In the genomic region with DNA sequence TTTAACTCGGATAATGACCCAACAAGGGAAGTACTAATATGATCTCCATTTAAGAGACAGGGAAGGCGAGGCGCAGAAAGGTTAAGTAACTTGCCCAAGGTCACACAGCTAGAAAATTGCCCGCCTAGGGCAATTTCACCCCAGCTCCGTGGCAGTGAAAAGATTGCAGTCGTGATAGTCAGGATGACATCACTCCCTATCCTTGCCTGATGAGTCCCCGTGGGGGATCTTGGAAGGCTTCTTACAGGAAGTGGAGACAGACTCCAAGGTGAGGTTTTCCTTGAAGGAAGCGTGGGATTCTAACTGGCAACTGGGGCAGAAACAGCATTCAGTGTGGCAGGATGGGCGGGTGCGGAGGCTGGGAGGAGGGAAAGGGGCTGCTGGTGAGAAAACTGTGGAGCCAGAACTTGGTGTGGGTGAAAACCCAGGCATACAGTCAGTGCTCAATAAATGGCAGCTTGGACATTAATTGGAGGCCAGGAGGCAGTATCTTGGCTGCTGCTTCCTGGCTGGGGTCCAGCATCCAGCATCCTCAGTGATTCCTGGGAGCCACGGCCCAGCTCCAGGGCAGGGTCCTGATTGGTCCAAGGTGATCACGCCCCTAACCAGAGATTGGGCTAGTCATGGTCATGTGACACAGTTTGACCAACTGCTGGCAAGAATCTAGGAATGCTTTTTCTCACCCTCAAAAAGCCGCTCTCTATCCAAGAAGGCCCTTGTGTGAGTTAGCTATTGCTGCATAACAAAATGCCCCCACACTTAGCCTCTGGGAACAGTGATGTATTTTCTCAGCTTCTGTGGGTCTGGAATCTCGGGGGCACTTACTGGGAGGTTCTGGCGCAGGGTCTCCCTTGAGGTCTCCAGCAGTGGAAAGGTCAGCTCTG, we compare ENCODE assay signal across 13 cellular contexts.
DNase-seq lines count a peak whose midpoint lies in the region; ATAC-seq and TF ChIP-seq lines count a peak whose summit lies in the region.
"Had no signal": no experiment of that assay in that cellular context is flagged by ENCODE, and none has a peak within 500 bp of the region (broad histone marks: within the 10 kb centered on the region; RNA-seq: fewer than 3 reads in every experiment).

No MANE protein-coding gene starts in this region.

- H3K27ac Mint-ChIP-seq in naive thymus-derived CD4-positive, alpha-beta T cell, result no peak overlapping the region
- H3K27ac Mint-ChIP-seq: T-helper 1 cell treated with Interleukin-12 subunit alpha and Interleukin-12 subunit beta and Interleukin-4 antibody, amounts not matched to agents 30 μg/mL and 1 μg/mL, for 36 hours had no signal

- peak overlapping the region in 2 of 10 donors; percentile 30 to 72 for H3K4me3 Mint-ChIP-seq in naive thymus-derived CD4-positive, alpha-beta T cell
- H3K4me3 Mint-ChIP-seq: T-helper 1 cell treated with Interleukin-12 subunit alpha and Interleukin-12 subunit beta and Interleukin-4 antibody, amounts not matched to agents 30 μg/mL and 1 μg/mL, for 36 hours had no signal

- DNase-seq in NAMALWA (ENCODE audit: low spot score) (peak; percentile 22), epithelial cell of prostate (ENCODE audit: low read depth, low spot score) (no peak), osteoblast (ENCODE audit: insufficient read length, low spot score, missing footprints) (peak; percentile 82)
- no peak for DNase-seq in activated CD8-positive, alpha-beta memory T cell treated with anti-CD3 and anti-CD28 coated beads for 24 hours
- no peak for DNase-seq in naive thymus-derived CD4-positive, alpha-beta T cell
- DNase-seq: activated T-cell treated with anti-CD3 and anti-CD28 coated beads, Interleukin-2, amount 50 U/mL, for 1 hour; effector CD4-positive, alpha-beta T cell; NCI-H1930; stimulated activated CD4-positive, alpha-beta T cell treated with anti-CD3 and anti-CD28 coated beads, Interleukin-4, amount 100 ng/mL, for 4 hours had no signal

- H3K4me2 ChIP-seq in BLaER1 (peak overlapping the region; percentile 71), osteoblast (ENCODE audit: insufficient read depth, low read length) (peak overlapping the region; percentile 79)

- H3K4me1 Mint-ChIP-seq in naive thymus-derived CD4-positive, alpha-beta T cell, result peaks cover 20 to 31% (median 27%) of the 10 kb centered on the region in 7 donors

- H2AFZ ChIP-seq in osteoblast (ENCODE audit: low read length), result no peak overlapping the region

- H4K20me1 ChIP-seq in BLaER1, result no peaks in the 10 kb centered on the region
- no peaks in the 10 kb centered on the region for H4K20me1 ChIP-seq in osteoblast (ENCODE audit: insufficient read depth, low read length)

- H3K79me2 ChIP-seq in osteoblast (ENCODE audit: insufficient read depth, low read length), result no peaks in the 10 kb centered on the region

- CTCF ChIA-PET in naive thymus-derived CD4-positive, alpha-beta T cell (lab: Charles Lee), result no interaction called here

- peaks cover 0 to 3% (median 0%) of the 10 kb centered on the region in 5 donors for H3K27me3 Mint-ChIP-seq in naive thymus-derived CD4-positive, alpha-beta T cell

- intact Hi-C loops in naive thymus-derived CD4-positive, alpha-beta T cell (cut with micrococcal nuclease), result no loop called here

- H3K9me3 ChIP-seq in BLaER1 (peaks cover 2% of the 10 kb centered on the region; the same call in 1 of the 2 replicates), osteoblast (ENCODE audit: low read depth, low read length) (peaks cover 1% of the 10 kb centered on the region)
- H3K9me3 ChIP-seq in naive thymus-derived CD4-positive, alpha-beta T cell (ENCODE audit: control insufficient read depth in 2 of 3, low read length in 3 of 3), result no peaks in the 10 kb centered on the region

- H3K27me3 ChIP-seq in BLaER1, result no peaks in the 10 kb centered on the region
- peaks cover 2% of the 10 kb centered on the region for H3K27me3 ChIP-seq in osteoblast (ENCODE audit: insufficient read depth, low read length)
- H3K27me3 ChIP-seq in naive thymus-derived CD4-positive, alpha-beta T cell (ENCODE audit: control insufficient read depth in 2 of 2, insufficient read depth in 2 of 2, low read length in 2 of 2), result no peaks in the 10 kb centered on the region

- H3K4me3 ChIP-seq in BLaER1, result no peak overlapping the region
- H3K4me3 ChIP-seq in osteoblast (ENCODE audit: insufficient read depth, low read length), result peak overlapping the region; percentile 59
- H3K4me3 ChIP-seq in naive thymus-derived CD4-positive, alpha-beta T cell (ENCODE audit: low read length), result no peak overlapping the region

- H3K9ac ChIP-seq in BLaER1, result no peak overlapping the region

- peaks cover 0 to 8% (median 0%) of the 10 kb centered on the region in 5 donors for H3K36me3 Mint-ChIP-seq in naive thymus-derived CD4-positive, alpha-beta T cell

- H3K27ac ChIP-seq in BLaER1 (no peak overlapping the region; the same call in 1 of the 2 replicates), epithelial cell of prostate (peak overlapping the region; percentile 59), osteoblast (ENCODE audit: low read depth, low read length) (peak overlapping the region; percentile 66)
- no peak overlapping the region for H3K27ac ChIP-seq in naive thymus-derived CD4-positive, alpha-beta T cell (ENCODE audit: low read depth, low read length)

- POLR2A ChIA-PET in naive thymus-derived CD4-positive, alpha-beta T cell (lab: Charles Lee), result no interaction called here

- H3K4me1 ChIP-seq in BLaER1 (peaks cover 87% of the 10 kb centered on the region), osteoblast (ENCODE audit: insufficient read depth, low read length) (peaks cover 37% of the 10 kb centered on the region)
- peaks cover 11 to 18% of the 10 kb centered on the region in 2 donors for H3K4me1 ChIP-seq in naive thymus-derived CD4-positive, alpha-beta T cell (ENCODE audit: control insufficient read depth in 2 of 2, insufficient read depth in 2 of 2, low read length in 2 of 2)

- H3K9me3 Mint-ChIP-seq in naive thymus-derived CD4-positive, alpha-beta T cell, result peaks cover 0 to 2% (median 0%) of the 10 kb centered on the region in 11 donors

- ATAC-seq in HG03439 (IDR thresholded peaks at IDR 0.05; ENCODE audit: unreplicated experiment) (no peak), GM21526 (IDR thresholded peaks at IDR 0.05; ENCODE audit: low FRiP score, unreplicated experiment) (no peak)
- no peak for ATAC-seq in naive thymus-derived CD4-positive, alpha-beta T cell

- H3K36me3 ChIP-seq in BLaER1, result no peaks in the 10 kb centered on the region
- no peaks in the 10 kb centered on the region for H3K36me3 ChIP-seq in osteoblast (ENCODE audit: insufficient read depth, low read length)
- H3K36me3 ChIP-seq in naive thymus-derived CD4-positive, alpha-beta T cell (ENCODE audit: control insufficient read depth in 2 of 3, insufficient read depth in 3 of 3, low read length in 3 of 3), result no peaks in the 10 kb centered on the region

- TF ChIP-seq CTCF in osteoblast (IDR thresholded peaks at IDR 0.05; ENCODE audit: extremely low read depth, low read depth, low read length), result no peak

Comparison
In these comparisons a context has a peak if more than half of its experiments do, and no peak if none do; other contexts are left out.
1. H3K27ac ChIP-seq: peak in epithelial cell of prostate (single experiment) and osteoblast (single experiment); none in BLaER1 (single experiment) and naive thymus-derived CD4-positive, alpha-beta T cell (single experiment).
2. DNase-seq: peak in NAMALWA (single experiment) and osteoblast (single experiment); none in epithelial cell of prostate (single experiment), activated CD8-positive, alpha-beta memory T cell treated with anti-CD3 and anti-CD28 coated beads for 24 hours (single experiment) and naive thymus-derived CD4-positive, alpha-beta T cell (0 of 9).